10 cellular contexts compared by ENCODE assay signal in genomic region chr3:197501496-197501878, GRCh38. TPM values are rescaled to one million over a fixed set of nuclear protein-coding genes. Genes with fewer than 3 reads are reported as not detected.
DNase-seq lines count a peak whose midpoint lies in the region; ATAC-seq, FAIRE-seq and TF ChIP-seq lines count a peak whose summit lies in the region.
"Had no signal": no experiment of that assay in that cellular context is flagged by ENCODE, and none has a peak within 500 bp of the region (broad histone marks: within the 10 kb centered on the region; RNA-seq: fewer than 3 reads in every experiment).

No MANE protein-coding gene starts in this region.

- no peak for TF ChIP-seq POLR2A in GM12878 (IDR thresholded peaks at IDR 0.05; ENCODE audit: low read depth, low read length)

- no peak for TF ChIP-seq EP300 in GM12878 (IDR thresholded peaks at IDR 0.05; ENCODE audit: borderline replicate concordance in 1 of 2, control insufficient read depth in 1 of 2, low read depth in 2 of 2, low read length in 2 of 2)

- DNase-seq in activated CD4-positive, alpha-beta T cell treated with anti-CD3 and anti-CD28 coated beads for 36 hours, result no peak
- DNase-seq in activated CD4-positive, alpha-beta T cell treated with anti-CD3 and anti-CD28 coated beads, Interleukin-2, amount 50 U/mL, for 4 hours, result no peak
- peak; percentile 57 for DNase-seq in LHCN-M2 (ENCODE audit: low read depth)
- peak; percentile 45 for DNase-seq in GM12878 (ENCODE audit: low read depth, low spot score)
- DNase-seq in pons (ENCODE audit: low spot score), result peak; percentile 19
- no peak for DNase-seq in foreskin melanocyte
- no peak for DNase-seq in HPDE6-E6E7 (ENCODE audit: extremely low spot score)
- DNase-seq: T-helper 9 cell had no signal

- H3K79me2 ChIP-seq in GM12878 (ENCODE audit: control insufficient read depth, insufficient read depth, low read length), result no peaks in the 10 kb centered on the region

- no peaks in the 10 kb centered on the region for H3K27me3 ChIP-seq in GM12878 (replicated peaks in 1 of 2; ENCODE audit: control insufficient read depth in 2 of 2, insufficient read depth in 2 of 2, low read length in 1 of 2)

- H3K27ac Mint-ChIP-seq in activated CD4-positive, alpha-beta T cell treated with anti-CD3 and anti-CD28 coated beads for 36 hours, result no peak overlapping the region

- intact Hi-C loops in activated CD4-positive, alpha-beta T cell treated with anti-CD3 and anti-CD28 coated beads for 36 hours (cut with DNase I, micrococcal nuclease), result no loop called here
- intact Hi-C loops in GM12878 (cut with micrococcal nuclease; ENCODE audit: unreplicated experiment), result loop anchor here (5.0 kb wide), 1 partner anchor 524 kb away; no protein-coding TSS in a partner anchor

- no peaks in the 10 kb centered on the region for H3K27me3 Mint-ChIP-seq in activated CD4-positive, alpha-beta T cell treated with anti-CD3 and anti-CD28 coated beads for 36 hours
- H3K27me3 Mint-ChIP-seq: central memory CD8-positive, alpha-beta T cell had no signal

- peaks cover 5% of the 10 kb centered on the region; the same call in 2 of the 3 replicates for H3K9me3 ChIP-seq in GM12878 (replicated peaks; ENCODE audit: control insufficient read depth, insufficient read depth, low read length)

- H3K4me1 Mint-ChIP-seq in activated CD4-positive, alpha-beta T cell treated with anti-CD3 and anti-CD28 coated beads for 36 hours, result no peaks in the 10 kb centered on the region
- H3K4me1 Mint-ChIP-seq: central memory CD8-positive, alpha-beta T cell had no signal

- TF ChIP-seq CTCF in GM12878 (IDR thresholded peaks at IDR 0.05 in 2 of 3, conservative IDR thresholded peaks at IDR 0.05 in 1 of 3; ENCODE audit: control insufficient read depth in 2 of 3, extremely low read depth in 1 of 3, insufficient read depth in 1 of 3, low read depth in 3 of 3, low read length in 3 of 3), result no peak

- FAIRE-seq in GM12878 (lab: Jason Lieb, UNC), result no peak

- H4K20me1 ChIP-seq in GM12878 (ENCODE audit: control insufficient read depth, insufficient read depth), result no peaks in the 10 kb centered on the region

- BruUV-seq in GM12878 (replicated peaks; lab: Mats Ljungman, UMichigan), result no TSS peak

- RAD21 ChIA-PET in GM12878 (lab: Charles Lee; ENCODE audit: unreplicated experiment), result interaction anchor here (0.7 to 4.8 kb wide), 16 partner anchors 13 to 472 kb away, joined by 3 to 86 read pairs (median 4); partner anchors contain the start of gene MELTF

- H3K36me3 Mint-ChIP-seq in activated CD4-positive, alpha-beta T cell treated with anti-CD3 and anti-CD28 coated beads for 36 hours (ENCODE audit: low read depth), result no peaks in the 10 kb centered on the region

- POLR2A ChIA-PET in activated CD4-positive, alpha-beta T cell treated with anti-CD3 and anti-CD28 coated beads for 36 hours (lab: Charles Lee), result interaction anchor here (0.6 kb wide), 1 partner anchor 190 kb away, joined by 5 read pairs; no protein-coding TSS in a partner anchor
- POLR2A ChIA-PET in GM12878 (lab: Charles Lee), result interaction anchor here (1.1 kb wide), 1 partner anchor 274 kb away, joined by 5 read pairs; no protein-coding TSS in a partner anchor

- in situ Hi-C loops in GM12878 (cut with MboI), result loop anchor here (5.0 to 25.0 kb wide), 2 partner anchors 249 to 514 kb away; no protein-coding TSS in a partner anchor

- H3K9ac ChIP-seq in GM12878 (ENCODE audit: control insufficient read depth, insufficient read depth, low read length), result no peak overlapping the region

- no peaks in the 10 kb centered on the region for H3K36me3 ChIP-seq in GM12878 (ENCODE audit: control insufficient read depth in 2 of 2, insufficient read depth in 2 of 2, low read length in 1 of 2)

- no peak overlapping the region for H3K4me3 Mint-ChIP-seq in activated CD4-positive, alpha-beta T cell treated with anti-CD3 and anti-CD28 coated beads for 36 hours
- H3K4me3 Mint-ChIP-seq: central memory CD8-positive, alpha-beta T cell had no signal

- 96% methylated on average over 1 of the region's 1 CpG for WGBS in GM12878 (ENCODE audit: insufficient coverage, insufficient replicate concordance, low lambda C conversion rate, missing lambda C conversion rate)

- H3K4me2 ChIP-seq in GM12878 (ENCODE audit: control insufficient read depth, insufficient read depth), result peak overlapping the region; percentile 71; the same call in 1 of the 2 replicates

- TF ChIP-seq RAD21 in GM12878 (IDR thresholded peaks at IDR 0.05; ENCODE audit: insufficient read depth, low read depth, low read length), result no peak

- H3K9me3 Mint-ChIP-seq in activated CD4-positive, alpha-beta T cell treated with anti-CD3 and anti-CD28 coated beads for 36 hours (ENCODE audit: low read depth), result peaks cover 2% of the 10 kb centered on the region
- H3K9me3 Mint-ChIP-seq: central memory CD8-positive, alpha-beta T cell had no signal

- peak; percentile 43 for ATAC-seq in activated CD4-positive, alpha-beta T cell treated with anti-CD3 and anti-CD28 coated beads for 36 hours
- ATAC-seq in GM12878 (peak; percentile 77), HG02852 (IDR thresholded peaks at IDR 0.05; ENCODE audit: unreplicated experiment) (no peak)

- peak overlapping the region; percentile 78 for H2AFZ ChIP-seq in GM12878 (ENCODE audit: control insufficient read depth, low read depth, low read length)

- peak overlapping the region; percentile 63 for H3K27ac ChIP-seq in GM12878 (ENCODE audit: control insufficient read depth, insufficient read depth)

- CTCF ChIA-PET in activated CD4-positive, alpha-beta T cell treated with anti-CD3 and anti-CD28 coated beads for 36 hours (lab: Charles Lee), result interaction anchor here (0.7 to 3.8 kb wide), 14 partner anchors 10 to 471 kb away, joined by 3 to 41 read pairs (median 6); partner anchors contain the start of gene BDH1
- CTCF ChIA-PET in GM12878 (lab: Yijun Ruan, JAX), result interaction anchor here (0.7 to 5.6 kb wide), 34 partner anchors 8 to 738 kb away, joined by 3 to 141 read pairs (median 5); no protein-coding TSS in a partner anchor

- peaks cover 24% of the 10 kb centered on the region for H3K4me1 ChIP-seq in GM12878 (ENCODE audit: control insufficient read depth, insufficient read depth, low read length)

- SMC1A ChIA-PET in GM12878 (lab: Charles Lee; ENCODE audit: uncharacterized antibody, unreplicated experiment), result interaction anchor here (0.7 to 4.8 kb wide), 25 partner anchors 14 to 318 kb away, joined by 3 to 89 read pairs (median 4); no protein-coding TSS in a partner anchor

- H3K4me3 ChIP-seq in GM12878, result no peak overlapping the region

TF ChIP-seq in GM12878, 131 proteins besides CTCF, POLR2A, EP300 and RAD21 (continues in another document):
- TF ChIP-seq, protein P1, sequence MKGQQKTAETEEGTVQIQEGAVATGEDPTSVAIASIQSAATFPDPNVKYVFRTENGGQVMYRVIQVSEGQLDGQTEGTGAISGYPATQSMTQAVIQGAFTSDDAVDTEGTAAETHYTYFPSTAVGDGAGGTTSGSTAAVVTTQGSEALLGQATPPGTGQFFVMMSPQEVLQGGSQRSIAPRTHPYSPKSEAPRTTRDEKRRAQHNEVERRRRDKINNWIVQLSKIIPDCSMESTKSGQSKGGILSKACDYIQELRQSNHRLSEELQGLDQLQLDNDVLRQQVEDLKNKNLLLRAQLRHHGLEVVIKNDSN (IDR thresholded peaks at IDR 0.05; ENCODE audit: borderline replicate concordance, extremely low read length, insufficient read depth, low read depth, low read length), result peak; percentile 71
- TF ChIP-seq KAT2A (conservative IDR thresholded peaks at IDR 0.05; ENCODE audit: control insufficient read depth, low read depth, low read length) (no peak), YY1 (IDR thresholded peaks at IDR 0.05; ENCODE audit: low read depth, low read length) (peak; percentile 85), SIX5 (IDR thresholded peaks at IDR 0.05; ENCODE audit: low read depth, low read length, severe bottlenecking) (peak; percentile 64), HCFC1 (IDR thresholded peaks at IDR 0.05; ENCODE audit: low read length) (peak; percentile 67), MEF2A (IDR thresholded peaks at IDR 0.05; ENCODE audit: insufficient read depth, low read depth, low read length) (no peak)

RNA-seq across cellular contexts. Expression of gene BDH1, which starts 54.3 kb away (rescaled TPM):
- 10 to 100 TPM; 84.9 to 85.1 TPM for total RNA-seq in activated CD4-positive, alpha-beta T cell treated with anti-CD3 and anti-CD28 coated beads for 36 hours
- 0.29 and 0.32 TPM in 2 replicates for total RNA-seq in LHCN-M2 (2014; rRNA removed)
- 0.64 TPM for polyA plus RNA-seq in LHCN-M2 (2012)
- total RNA-seq in GM12878 (2013; cell fraction: nucleolus; rRNA removed), result 63.7 and 73.0 TPM in 2 replicates
- total RNA-seq in GM12878 (2014; rRNA removed), result 43.5 and 59.6 TPM in 2 replicates
- total RNA-seq in GM12878 (2014; rRNA removed; fragmentation: Illumina TruSeq; extraction: Trizol), result 32.3 and 32.8 TPM in 2 replicates
- total RNA-seq in GM12878 (2021), result 56.1 and 60.9 TPM in 2 replicates
- 12.0 TPM for polyA plus RNA-seq in GM12878 (2011; ENCODE audit: low read depth)
- polyA plus RNA-seq in GM12878 (2011; rRNA removed), result 51.4 and 74.1 TPM in 2 replicates
- polyA plus RNA-seq in GM12878 (2011; cell fraction: cytosol; rRNA removed), result 70.2 and 84.8 TPM in 2 replicates
- polyA plus RNA-seq in GM12878 (2011; cell fraction: nucleus; rRNA removed), result 105 and 117 TPM in 2 replicates
- polyA plus RNA-seq in GM12878 (2012), result 30.4 and 32.1 TPM in 2 replicates
- 37.5 and 50.4 TPM in 2 replicates for polyA plus RNA-seq in GM12878 (2014; fragmentation: Illumina TruSeq; extraction: Trizol)
- 10 to 100 TPM; 11.3 to 17.9 TPM for polyA plus RNA-seq in GM12878 (2014; fragmentation: Nextera tagmentation; extraction: Ambion mirVana)
- polyA plus RNA-seq in GM12878 (2014; rRNA removed), result 82.4 and 93.9 TPM in 2 replicates
- polyA plus RNA-seq in GM12878 (2016; fragmentation: Nextera tagmentation; extraction: Ambion mirVana), result 10 to 100 TPM; 77.2 to 84.5 TPM
- polyA minus RNA-seq in GM12878 (2011; rRNA and poly(A)+ RNA removed), result 58.0 and 65.7 TPM in 2 replicates
- polyA minus RNA-seq in GM12878 (2011; cell fraction: cytosol; rRNA and poly(A)+ RNA removed), result 13.0 TPM in 2 replicates
- polyA minus RNA-seq in GM12878 (2011; cell fraction: nucleus; rRNA and poly(A)+ RNA removed), result 23.6 and 54.5 TPM in 2 replicates

Comparison
In these comparisons a context has a peak if more than half of its experiments do, and no peak if none do; other contexts are left out.
1. DNase-seq: peak in LHCN-M2 (single experiment), GM12878 (single experiment) and pons (single experiment); none in activated CD4-positive, alpha-beta T cell treated with anti-CD3 and anti-CD28 coated beads for 36 hours (single experiment), activated CD4-positive, alpha-beta T cell treated with anti-CD3 and anti-CD28 coated beads, Interleukin-2, amount 50 U/mL, for 4 hours (0 of 2), foreskin melanocyte (single experiment) and HPDE6-E6E7 (single experiment).
2. RNA of gene BDH1, which starts 54.3 kb away (total RNA-seq): 84.9 to 85.1 TPM in activated CD4-positive, alpha-beta T cell treated with anti-CD3 and anti-CD28 coated beads for 36 hours and 32.3 to 73.0 TPM in GM12878; 0.29 to 0.32 TPM in LHCN-M2; every median in the first group is over 10 times any median in the second.